ENCODE assay signal across 22 cellular contexts in genomic region chr9:78123808-78124207, GRCh38.
"Had no signal": no experiment of that assay in that cellular context is flagged by ENCODE, and none has a peak within 500 bp of the region (broad histone marks: within the 10 kb centered on the region; RNA-seq: fewer than 3 reads in every experiment).

No MANE protein-coding gene starts in this region.

- H3K4me2 ChIP-seq: KMS-11, SK-N-SH had no signal

- DNase-seq: Kasumi-1, MM.1S, NCI-H1092 treated with DMSO at 0.1 percent for 48 hours, NCI-H1436, NCI-H187, NCI-H2029, NCI-H2081 treated with DMSO at 0.1 percent for 48 hours, NCI-H2171, NCI-H226, NCI-H446, NCI-H510A, NCI-H524 treated with DMSO at 0.1 percent for 48 hours, NCI-H69, NCI-H774, RPMI8226, SHP77, SK-N-SH, SW 1271 had no signal

- H3K9me3 ChIP-seq: SK-N-SH had no signal

- H3K9ac ChIP-seq: KMS-11, SK-N-SH had no signal

- FAIRE-seq: HTR-8/SVneo, RCC 7860 had no signal

- H3K27ac ChIP-seq: HL-60, KMS-11 had no signal
